20 cellular contexts compared by ENCODE assay signal in genomic region chrX:40531056-40531826, GRCh38. TPM values are rescaled to one million over a fixed set of nuclear protein-coding genes. Genes with fewer than 3 reads are reported as not detected.
A peak's percentile ranks its signal among the peaks of the same experiment; 100 is the strongest.
DNase-seq lines count a peak whose midpoint lies in the region; ATAC-seq and TF ChIP-seq lines count a peak whose summit lies in the region.
"Had no signal": no experiment of that assay in that cellular context is flagged by ENCODE, and none has a peak within 500 bp of the region (broad histone marks: within the 10 kb centered on the region; RNA-seq: fewer than 3 reads in every experiment).

No MANE protein-coding gene starts in this region.

- peak; percentile 36 for ATAC-seq in WTC11
- no peak for ATAC-seq in HG02678 (IDR thresholded peaks at IDR 0.05; ENCODE audit: unreplicated experiment)
- ATAC-seq in HG03135 (IDR thresholded peaks at IDR 0.05; ENCODE audit: unreplicated experiment) = no peak
- ATAC-seq: activated naive CD8-positive, alpha-beta T cell treated with anti-CD3 and anti-CD28 coated beads, Interleukin-2, amount 50 U/mL, for 24 hours; lower lobe of right lung; natural killer cell treated with Interleukin-12 subunit alpha and Interleukin-12 subunit beta and Interleukin-15 and Interleukin-18, amount 100 ng/mL, for 72 hours; sciatic nerve had no signal

- H3K4me3 ChIP-seq in Caco-2 (ENCODE audit: low read depth, low read length) (no peak overlapping the region), ovary (no peak overlapping the region)
- H3K4me3 ChIP-seq: lower lobe of right lung had no signal

- no peak for TF ChIP-seq POLR2A in ovary (IDR thresholded peaks at IDR 0.05)

- H3K36me3 Mint-ChIP-seq in Caco-2 (ENCODE audit: insufficient read depth, unreplicated experiment) = no peaks in the 10 kb centered on the region
- no peaks in the 10 kb centered on the region for H3K36me3 Mint-ChIP-seq in WTC11
- no peaks in the 10 kb centered on the region for H3K36me3 Mint-ChIP-seq in mesothelial cell of epicardium
- H3K36me3 Mint-ChIP-seq: natural killer cell treated with Interleukin-12 subunit alpha and Interleukin-12 subunit beta and Interleukin-15 and Interleukin-18, amount 100 ng/mL, for 72 hours had no signal

- H3K27me3 Mint-ChIP-seq in Caco-2 (ENCODE audit: insufficient read depth, unreplicated experiment) (no peaks in the 10 kb centered on the region), WTC11 (ENCODE audit: low read depth) (no peaks in the 10 kb centered on the region), mesothelial cell of epicardium (ENCODE audit: low read depth) (no peaks in the 10 kb centered on the region)
- H3K27me3 Mint-ChIP-seq: activated CD4-positive, alpha-beta memory T cell treated with anti-CD3 and anti-CD28 coated beads, Interleukin-2, amount 10 ng/mL, durations not matched to agents 7 days and 5 days; activated naive CD8-positive, alpha-beta T cell treated with anti-CD3 and anti-CD28 coated beads, Interleukin-2, amount 50 U/mL, for 24 hours had no signal

- H3K4me1 ChIP-seq in Caco-2 (peaks cover 9% of the 10 kb centered on the region), ovary (ENCODE audit: insufficient read depth) (no peaks in the 10 kb centered on the region)
- H3K4me1 ChIP-seq: lower lobe of right lung had no signal

- no peak for TF ChIP-seq CTCF in Caco-2 (IDR thresholded peaks at IDR 0.05; ENCODE audit: insufficient read depth in 1 of 2, low read depth in 1 of 2, low read length in 1 of 2, severe bottlenecking in 1 of 2, unreplicated experiment in 1 of 2)
- TF ChIP-seq CTCF in WTC11 (IDR thresholded peaks at IDR 0.05) = no peak
- no peak for TF ChIP-seq CTCF in mesothelial cell of epicardium (IDR thresholded peaks at IDR 0.05; ENCODE audit: unreplicated experiment)
- no peak for TF ChIP-seq CTCF in ovary (IDR thresholded peaks at IDR 0.05)

- no peaks in the 10 kb centered on the region for H3K36me3 ChIP-seq in Caco-2 (ENCODE audit: control insufficient read depth, insufficient read depth, low read length)
- no peaks in the 10 kb centered on the region for H3K36me3 ChIP-seq in ovary
- H3K36me3 ChIP-seq: lower lobe of right lung had no signal

- no peaks in the 10 kb centered on the region for H3K27me3 ChIP-seq in Caco-2 (replicated peaks; ENCODE audit: control insufficient read depth, insufficient read depth, low read length)
- no peaks in the 10 kb centered on the region for H3K27me3 ChIP-seq in ovary

- H3K4me1 Mint-ChIP-seq in Caco-2 (ENCODE audit: low read depth, unreplicated experiment) (no peaks in the 10 kb centered on the region), WTC11 (peaks cover 8% of the 10 kb centered on the region), mesothelial cell of epicardium (peaks cover 18% of the 10 kb centered on the region)
- H3K4me1 Mint-ChIP-seq: activated CD4-positive, alpha-beta memory T cell treated with anti-CD3 and anti-CD28 coated beads, Interleukin-2, amount 10 ng/mL, durations not matched to agents 7 days and 5 days; activated naive CD8-positive, alpha-beta T cell treated with anti-CD3 and anti-CD28 coated beads, Interleukin-2, amount 50 U/mL, for 24 hours had no signal

- H3K27ac Mint-ChIP-seq in Caco-2 (ENCODE audit: unreplicated experiment) = no peak overlapping the region
- H3K27ac Mint-ChIP-seq in WTC11 = no peak overlapping the region
- peak overlapping the region; percentile 95 for H3K27ac Mint-ChIP-seq in mesothelial cell of epicardium
- H3K27ac Mint-ChIP-seq: activated CD4-positive, alpha-beta memory T cell treated with anti-CD3 and anti-CD28 coated beads, Interleukin-2, amount 10 ng/mL, durations not matched to agents 7 days and 5 days; activated naive CD8-positive, alpha-beta T cell treated with anti-CD3 and anti-CD28 coated beads, Interleukin-2, amount 50 U/mL, for 24 hours; activated T-helper 1 cell treated with anti-CD3 and anti-CD28 coated beads, Interleukin-12 subunit alpha, Interleukin-12 subunit beta, Interleukin-2, Interleukin-4 antibody, amounts not matched to agents 30 ng/mL and 10 ng/mL and 1 ng/mL, durations not matched to agents 14 hours and 24 hours and 36 hours; natural killer cell treated with Interleukin-12 subunit alpha and Interleukin-12 subunit beta and Interleukin-15 and Interleukin-18, amount 100 ng/mL, for 72 hours had no signal

- CTCF ChIA-PET in Caco-2 (lab: Charles Lee) (interaction anchor here (0.8 kb wide), 1 partner anchor 25 kb away, joined by 5 read pairs; no protein-coding TSS in a partner anchor), WTC11 (lab: Charles Lee) (interaction anchor here (1.9 kb wide), 1 partner anchor 8 kb away, joined by 8 read pairs; no protein-coding TSS in a partner anchor)

- peak overlapping the region; percentile 24 for H3K4me3 Mint-ChIP-seq in Caco-2 (ENCODE audit: unreplicated experiment)
- no peak overlapping the region for H3K4me3 Mint-ChIP-seq in WTC11
- H3K4me3 Mint-ChIP-seq in mesothelial cell of epicardium = no peak overlapping the region
- H3K4me3 Mint-ChIP-seq: activated CD4-positive, alpha-beta memory T cell treated with anti-CD3 and anti-CD28 coated beads, Interleukin-2, amount 10 ng/mL, durations not matched to agents 7 days and 5 days; activated naive CD8-positive, alpha-beta T cell treated with anti-CD3 and anti-CD28 coated beads, Interleukin-2, amount 50 U/mL, for 24 hours; activated T-helper 1 cell treated with anti-CD3 and anti-CD28 coated beads, Interleukin-12 subunit alpha, Interleukin-12 subunit beta, Interleukin-2, Interleukin-4 antibody, amounts not matched to agents 30 ng/mL and 10 ng/mL and 1 ng/mL, durations not matched to agents 14 hours and 24 hours and 36 hours; natural killer cell treated with Interleukin-12 subunit alpha and Interleukin-12 subunit beta and Interleukin-15 and Interleukin-18, amount 100 ng/mL, for 72 hours had no signal

- no TSS peak for BruUV-seq in Caco-2 (replicated peaks; lab: Mats Ljungman, UMichigan)

- TF ChIP-seq EP300 in ovary (IDR thresholded peaks at IDR 0.05) = no peak

- H3K9me3 ChIP-seq in Caco-2 = no peaks in the 10 kb centered on the region
- no peaks in the 10 kb centered on the region for H3K9me3 ChIP-seq in ovary
- H3K9me3 ChIP-seq: lower lobe of right lung had no signal

- 42 to 49% (median 43%) methylated on average over 16 of the region's 16 CpGs for WGBS in ovary, 3 donors

- POLR2A ChIA-PET in Caco-2 (lab: Charles Lee) (no interaction called here), WTC11 (lab: Charles Lee) (no interaction called here)

- DNase-seq in Caco-2 (peak; percentile 11 to 66), HT-29 (ENCODE audit: low spot score) (peak; percentile 4), WTC11 (ENCODE audit: low spot score) (no peak), mesothelial cell of epicardium (ENCODE audit: low spot score in 2 of 2, unreplicated experiment in 2 of 2) (no peak), OCI-M2 (lab: John Stamatoyannopoulos, UW; ENCODE audit: unreplicated experiment) (no peak), ovary (no peak)
- DNase-seq: activated CD4-positive, alpha-beta memory T cell treated with anti-CD3 and anti-CD28 coated beads, Interleukin-2, amount 10 ng/mL, durations not matched to agents 7 days and 5 days; activated naive CD8-positive, alpha-beta T cell treated with anti-CD3 and anti-CD28 coated beads, Interleukin-2, amount 50 U/mL, for 24 hours; central memory CD4-positive, alpha-beta T cell; DMS53; lower lobe of right lung; MM.1S; NCI-H226; OCI-M1; stimulated activated CD4-positive, alpha-beta T cell treated with anti-CD3 and anti-CD28 coated beads, Interleukin-2, amount 100 ng/mL, for 48 hours had no signal

- H3K9me3 Mint-ChIP-seq in Caco-2 (ENCODE audit: unreplicated experiment) (no peaks in the 10 kb centered on the region), WTC11 (no peaks in the 10 kb centered on the region), mesothelial cell of epicardium (peaks cover 13% of the 10 kb centered on the region)
- H3K9me3 Mint-ChIP-seq: activated CD4-positive, alpha-beta memory T cell treated with anti-CD3 and anti-CD28 coated beads, Interleukin-2, amount 10 ng/mL, durations not matched to agents 7 days and 5 days; activated naive CD8-positive, alpha-beta T cell treated with anti-CD3 and anti-CD28 coated beads, Interleukin-2, amount 50 U/mL, for 24 hours; activated T-helper 1 cell treated with anti-CD3 and anti-CD28 coated beads, Interleukin-12 subunit alpha, Interleukin-12 subunit beta, Interleukin-2, Interleukin-4 antibody, amounts not matched to agents 30 ng/mL and 10 ng/mL and 1 ng/mL, durations not matched to agents 14 hours and 24 hours and 36 hours; natural killer cell treated with Interleukin-12 subunit alpha and Interleukin-12 subunit beta and Interleukin-15 and Interleukin-18, amount 100 ng/mL, for 72 hours had no signal

- no peak overlapping the region for H3K27ac ChIP-seq in ovary
- H3K27ac ChIP-seq: lower lobe of right lung had no signal

- intact Hi-C loops in Caco-2 (cut with micrococcal nuclease; ENCODE audit: unreplicated experiment) (no loop called here), ovary (cut with DNase I) (no loop called here)

TF ChIP-seq in WTC11, 78 proteins besides CTCF, POLR2A, EP300 and RAD21 (continues in another document):
- TF ChIP-seq PRDM15 (CRISPR knock-in tag; IDR thresholded peaks at IDR 0.05) = peak; percentile 68

RNA-seq across cellular contexts. Expression of gene ATP6AP2, which starts 49.5 kb away (rescaled TPM):
- 86.6 and 90.0 TPM in 2 replicates for total RNA-seq in Caco-2 (2022)
- total RNA-seq in HT-29 (2014; rRNA removed; shearing (Covaris generic)) = 15.3 and 19.5 TPM in 2 replicates
- 78.3 to 90.8 TPM (median 78.7 TPM) in 3 replicates for total RNA-seq in WTC11 (2021)
- total RNA-seq in mesothelial cell of epicardium = 84.2 to 95.7 TPM (median 85.6 TPM) in 3 replicates
- total RNA-seq in ovary = 10 to 100 TPM; 63.2 to 92.8 (median 85.2) TPM
- polyA plus RNA-seq in ovary = 100 to 1,000 TPM in 1 of 2 donors, 10 to 100 TPM in 1; 82.0 to 184 TPM

Comparison
In these comparisons a context has a peak if more than half of its experiments do, and no peak if none do; other contexts are left out.
1. DNase-seq: peak in Caco-2 (2 of 2) and HT-29 (single experiment); none in WTC11 (single experiment), mesothelial cell of epicardium (0 of 2), OCI-M2 (single experiment) and ovary (0 of 5).